Comparison of ENCODE assay signal across 19 cellular contexts in the genomic region with DNA sequence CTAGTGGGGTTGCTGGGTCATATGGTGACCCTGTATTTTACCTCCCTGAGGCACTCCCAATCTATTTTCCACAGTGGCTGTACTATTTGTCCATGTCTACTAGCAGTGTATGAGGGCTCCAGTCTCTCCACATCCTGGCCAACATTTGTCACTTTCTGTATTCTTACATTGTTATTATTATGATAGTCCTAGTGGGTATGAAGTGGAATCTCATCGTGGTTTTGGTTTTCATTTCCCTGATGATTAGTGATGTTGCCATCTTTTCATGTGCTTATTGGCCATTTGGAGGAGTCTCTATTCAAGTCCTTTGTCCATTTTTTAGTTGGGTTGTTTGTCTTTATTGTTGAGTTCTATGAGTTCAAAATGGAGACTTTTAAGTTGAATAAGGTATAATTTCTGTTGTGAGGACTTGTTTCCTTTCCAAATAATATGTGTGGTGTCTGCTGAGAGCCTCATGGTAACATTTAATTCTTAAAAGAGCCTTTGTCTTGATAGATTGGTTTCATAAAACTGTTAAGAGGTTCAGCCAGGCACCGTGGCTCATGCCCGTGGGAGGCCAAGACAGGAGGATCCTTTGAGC.
DNase-seq lines count a peak whose midpoint lies in the region; FAIRE-seq and TF ChIP-seq lines count a peak whose summit lies in the region.
"Had no signal": no experiment of that assay in that cellular context is flagged by ENCODE, and none has a peak within 500 bp of the region (broad histone marks: within the 10 kb centered on the region; RNA-seq: fewer than 3 reads in every experiment).

No MANE protein-coding gene starts in this region.

- peaks cover 9% of the 10 kb centered on the region for H3K36me3 Mint-ChIP-seq in activated CD4-positive, alpha-beta memory T cell treated with anti-CD3 and anti-CD28 coated beads for 36 hours

- peaks cover 6% of the 10 kb centered on the region for H3K9me3 ChIP-seq in mammary epithelial cell (replicated peaks; ENCODE audit: insufficient read depth, low read length)
- H3K9me3 ChIP-seq in breast epithelium = peaks cover 10 to 13% of the 10 kb centered on the region in 2 donors
- H3K9me3 ChIP-seq in kidney (ENCODE audit: control insufficient read depth in 1 of 2, low read length in 2 of 2) = peaks cover 0 to 8% of the 10 kb centered on the region in 2 donors

- no peak for TF ChIP-seq CTCF in mammary epithelial cell (conservative IDR thresholded peaks at IDR 0.05 in 1 of 2, IDR thresholded peaks at IDR 0.05 in 1 of 2; ENCODE audit: extremely low read depth in 1 of 2, insufficient read depth in 1 of 2, low read depth in 1 of 2, low read length in 2 of 2)
- TF ChIP-seq CTCF in breast epithelium (IDR thresholded peaks at IDR 0.05) = no peak
- TF ChIP-seq CTCF in fibroblast of mammary gland (conservative IDR thresholded peaks at IDR 0.05; ENCODE audit: control insufficient read depth, insufficient read depth, low read depth, low read length) = no peak
- TF ChIP-seq CTCF in kidney (IDR thresholded peaks at IDR 0.05; ENCODE audit: borderline replicate concordance, extremely low read depth, insufficient read depth) = no peak

- no peak overlapping the region for H2AFZ ChIP-seq in mammary epithelial cell (ENCODE audit: low read depth, low read length)

- WGBS in mammary epithelial cell (ENCODE audit: low coverage, missing lambda C conversion rate) = 67% methylated on average over 3 of the region's 3 CpGs

- H3K4me3 Mint-ChIP-seq in activated CD4-positive, alpha-beta memory T cell treated with anti-CD3 and anti-CD28 coated beads for 36 hours = no peak overlapping the region
- H3K4me3 Mint-ChIP-seq: mesothelial cell of epicardium; stimulated activated naive B cell treated with anti-CD40 and anti-IgM and Interleukin-4, amounts not matched to agents 10 μg/mL and 1 μg/mL and 100 μg/mL, for 72 hours had no signal

- CTCF ChIA-PET in mammary epithelial cell (lab: Charles Lee; ENCODE audit: low non-redundant PET) = no interaction called here
- CTCF ChIA-PET in activated CD4-positive, alpha-beta memory T cell treated with anti-CD3 and anti-CD28 coated beads for 36 hours (lab: Charles Lee) = interaction anchor here (1.6 kb wide), 1 partner anchor 77 kb away, joined by 4 read pairs; no protein-coding TSS in a partner anchor

- H3K4me2 ChIP-seq in mammary epithelial cell (ENCODE audit: insufficient read depth, low read depth, low read length) = no peak overlapping the region

- TF ChIP-seq POLR2A in breast epithelium (IDR thresholded peaks at IDR 0.05) = no peak

- POLR2A ChIA-PET in activated CD4-positive, alpha-beta memory T cell treated with anti-CD3 and anti-CD28 coated beads for 36 hours (lab: Charles Lee) = no interaction called here

- H3K9me3 Mint-ChIP-seq in activated CD4-positive, alpha-beta memory T cell treated with anti-CD3 and anti-CD28 coated beads for 36 hours = peaks cover 14% of the 10 kb centered on the region

- DNase-seq in mammary epithelial cell (peak; percentile 12), breast epithelium (ENCODE audit: low spot score in 2 of 2) (no peak), fibroblast of mammary gland (ENCODE audit: low read depth) (peak; percentile 33), kidney (no peak), NCI-H748 (lab: John Stamatoyannopoulos, UW; ENCODE audit: unreplicated experiment) (no peak), H4 (ENCODE audit: low spot score) (no peak)
- no peak for DNase-seq in activated CD4-positive, alpha-beta memory T cell treated with anti-CD3 and anti-CD28 coated beads for 36 hours
- DNase-seq: effector memory CD4-positive, alpha-beta T cell; NCI-H187 treated with DMSO at 0.1 percent for 48 hours; NCI-H345; SHP77; stimulated activated CD4-positive, alpha-beta T cell treated with anti-CD3 and anti-CD28 coated beads, Interleukin-1b, Interleukin-23, amount 100 ng/mL, for 48 hours; stimulated activated naive B cell treated with anti-CD40 and anti-IgM and Interleukin-4, amounts not matched to agents 10 μg/mL and 1 μg/mL and 100 μg/mL, for 72 hours; tibial artery had no signal

- no peaks in the 10 kb centered on the region for H4K20me1 ChIP-seq in mammary epithelial cell (ENCODE audit: insufficient read depth, low read length)

- peak overlapping the region; percentile 7 for H3K27ac Mint-ChIP-seq in activated CD4-positive, alpha-beta memory T cell treated with anti-CD3 and anti-CD28 coated beads for 36 hours
- H3K27ac Mint-ChIP-seq: stimulated activated naive B cell treated with anti-CD40 and anti-IgM and Interleukin-4, amounts not matched to agents 10 μg/mL and 1 μg/mL and 100 μg/mL, for 72 hours had no signal

- in situ Hi-C loops in mammary epithelial cell (cut with MboI; ENCODE audit: low sequenced_read_pairs in 2 of 2) = no loop called here

- H3K4me3 ChIP-seq in mammary epithelial cell (replicated peaks in 1 of 3; ENCODE audit: insufficient read depth in 1 of 3, low read depth in 2 of 3, low read length in 3 of 3) (no peak overlapping the region), breast epithelium (no peak overlapping the region), fibroblast of mammary gland (ENCODE audit: control insufficient read depth, low read depth, low read length) (no peak overlapping the region), kidney (ENCODE audit: low read length in 2 of 2) (no peak overlapping the region)
- H3K4me3 ChIP-seq: ascending aorta, tibial artery had no signal

- H3K27me3 ChIP-seq in mammary epithelial cell (ENCODE audit: insufficient read depth, low read length) = no peaks in the 10 kb centered on the region
- H3K27me3 ChIP-seq in breast epithelium = no peaks in the 10 kb centered on the region
- H3K27me3 ChIP-seq: ascending aorta, tibial artery had no signal

- no TSS peak for BruUV-seq in mammary epithelial cell (replicated peaks; lab: Mats Ljungman, UMichigan)

- H3K4me1 Mint-ChIP-seq in activated CD4-positive, alpha-beta memory T cell treated with anti-CD3 and anti-CD28 coated beads for 36 hours (ENCODE audit: low read depth) = peaks cover 59% of the 10 kb centered on the region

- dilution Hi-C loops in mammary epithelial cell (cut with HindIII; ENCODE audit: low sequenced_read_pairs) = no loop called here

- peaks cover 75% of the 10 kb centered on the region for H3K79me2 ChIP-seq in mammary epithelial cell (ENCODE audit: insufficient read depth, low read length)

- H3K27ac ChIP-seq in mammary epithelial cell (ENCODE audit: insufficient read depth, low read depth, low read length) = no peak overlapping the region
- no peak overlapping the region for H3K27ac ChIP-seq in breast epithelium
- H3K27ac ChIP-seq in kidney (ENCODE audit: low read depth in 2 of 2, low read length in 2 of 2) = no peak overlapping the region
- H3K27ac ChIP-seq: ascending aorta, tibial artery, VCaP had no signal

- no peak for FAIRE-seq in kidney (lab: Jason Lieb, UNC)
- FAIRE-seq: GM12892, H54 had no signal

- intact Hi-C loops in mammary epithelial cell (cut with micrococcal nuclease) (no loop called here), breast epithelium (cut with DNase I; ENCODE audit: low total_unique reads) (no loop called here), kidney (cut with DNase I) (no loop called here)
- intact Hi-C loops in activated CD4-positive, alpha-beta memory T cell treated with anti-CD3 and anti-CD28 coated beads for 36 hours (cut with micrococcal nuclease) = no loop called here

- no peaks in the 10 kb centered on the region for H3K36me3 ChIP-seq in mammary epithelial cell (ENCODE audit: insufficient read depth, low read length)
- no peaks in the 10 kb centered on the region for H3K36me3 ChIP-seq in breast epithelium
- no peaks in the 10 kb centered on the region for H3K36me3 ChIP-seq in kidney (ENCODE audit: control insufficient read depth in 1 of 2, insufficient read depth in 2 of 2, low read length in 2 of 2)
- H3K36me3 ChIP-seq: ascending aorta, tibial artery had no signal

- peaks cover 27% of the 10 kb centered on the region for H3K4me1 ChIP-seq in mammary epithelial cell (ENCODE audit: insufficient read depth, low read length)
- H3K4me1 ChIP-seq in breast epithelium = no peaks in the 10 kb centered on the region
- H3K4me1 ChIP-seq in kidney (ENCODE audit: control insufficient read depth in 1 of 2, insufficient read depth in 1 of 2, low read depth in 1 of 2, low read length in 2 of 2) = peaks cover 4 to 8% of the 10 kb centered on the region in 2 donors

- H3K27me3 Mint-ChIP-seq in activated CD4-positive, alpha-beta memory T cell treated with anti-CD3 and anti-CD28 coated beads for 36 hours = no peaks in the 10 kb centered on the region
- H3K27me3 Mint-ChIP-seq: stimulated activated naive B cell treated with anti-CD40 and anti-IgM and Interleukin-4, amounts not matched to agents 10 μg/mL and 1 μg/mL and 100 μg/mL, for 72 hours had no signal

- H3K9ac ChIP-seq in mammary epithelial cell (ENCODE audit: insufficient read depth, low read length) (no peak overlapping the region), kidney (ENCODE audit: low read length in 2 of 2) (no peak overlapping the region)

Comparison
In these comparisons a context has a peak if more than half of its experiments do, and no peak if none do; other contexts are left out.
1. DNase-seq: peak in mammary epithelial cell (single experiment) and fibroblast of mammary gland (single experiment); none in breast epithelium (0 of 2), activated CD4-positive, alpha-beta memory T cell treated with anti-CD3 and anti-CD28 coated beads for 36 hours (single experiment), kidney (single experiment), NCI-H748 (single experiment) and H4 (single experiment).